In the genomic region with DNA sequence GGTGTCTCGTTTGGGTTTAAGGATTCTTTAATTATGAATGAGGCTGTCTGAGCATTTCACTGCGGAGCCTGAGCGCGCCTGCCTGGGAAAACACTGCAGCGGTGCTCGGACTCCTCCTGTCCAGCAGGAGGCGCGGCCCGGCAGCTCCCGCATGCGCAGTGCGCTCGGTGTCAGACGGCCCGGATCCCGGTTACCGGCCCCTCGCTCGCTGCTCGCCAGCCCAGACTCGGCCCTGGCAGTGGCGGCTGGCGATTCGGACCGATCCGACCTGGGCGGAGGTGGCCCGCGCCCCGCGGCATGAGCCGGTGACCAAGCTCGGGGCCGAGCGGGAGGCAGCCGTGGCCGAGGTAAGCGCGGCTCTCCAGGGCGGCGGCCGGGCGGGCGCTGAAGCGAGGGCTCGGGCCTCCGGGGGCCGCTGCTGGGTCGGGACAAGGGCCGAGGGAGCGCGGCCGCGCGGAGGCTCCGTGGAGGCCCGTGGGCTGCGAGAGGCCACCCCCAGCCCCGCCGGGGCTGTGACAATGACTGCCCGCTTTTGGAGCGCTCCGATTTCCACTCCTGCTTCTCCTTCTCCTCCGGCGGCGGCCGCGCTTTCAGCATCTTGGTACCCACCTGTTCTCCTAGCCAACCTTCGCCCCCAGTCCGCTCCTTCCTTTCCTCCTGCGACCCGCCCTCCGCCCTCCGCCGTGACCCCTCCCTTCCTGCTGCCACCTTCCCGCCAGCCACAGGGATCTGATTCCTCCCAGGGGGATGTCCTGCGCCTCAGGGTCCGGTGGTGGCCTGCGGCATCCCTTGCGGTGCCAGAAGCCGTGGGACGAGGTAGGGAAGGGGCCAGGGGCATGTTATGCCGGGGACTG, we compare ENCODE assay signal across 1 cellular context.
TF ChIP-seq lines count a peak whose summit lies in the region.

TSS of gene EXT2 (plus strand) at position 173 of the 854 bp plus-strand sequence. CDS start 12,035 bp downstream, outside the sequence.

TF ChIP-seq in HepG2, 621 proteins besides CTCF, POLR2A, EP300 and RAD21 (continued from another document and continues in another):
- TF ChIP-seq GMEB2 (CRISPR knock-in tag; IDR thresholded peaks at IDR 0.05; ENCODE audit: low read depth): no peak
- no peak for TF ChIP-seq CREM (IDR thresholded peaks at IDR 0.05)
- TF ChIP-seq CREM (CRISPR knock-in tag; IDR thresholded peaks at IDR 0.05): no peak
- TF ChIP-seq ZBTB43 (CRISPR knock-in tag; conservative IDR thresholded peaks at IDR 0.05): no peak
- TF ChIP-seq, protein P1, sequence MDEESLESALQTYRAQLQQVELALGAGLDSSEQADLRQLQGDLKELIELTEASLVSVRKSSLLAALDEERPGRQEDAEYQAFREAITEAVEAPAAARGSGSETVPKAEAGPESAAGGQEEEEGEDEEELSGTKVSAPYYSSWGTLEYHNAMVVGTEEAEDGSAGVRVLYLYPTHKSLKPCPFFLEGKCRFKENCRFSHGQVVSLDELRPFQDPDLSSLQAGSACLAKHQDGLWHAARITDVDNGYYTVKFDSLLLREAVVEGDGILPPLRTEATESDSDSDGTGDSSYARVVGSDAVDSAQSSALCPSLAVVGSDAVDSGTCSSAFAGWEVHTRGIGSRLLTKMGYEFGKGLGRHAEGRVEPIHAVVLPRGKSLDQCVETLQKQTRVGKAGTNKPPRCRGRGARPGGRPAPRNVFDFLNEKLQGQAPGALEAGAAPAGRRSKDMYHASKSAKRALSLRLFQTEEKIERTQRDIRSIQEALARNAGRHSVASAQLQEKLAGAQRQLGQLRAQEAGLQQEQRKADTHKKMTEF (CRISPR knock-in tag; IDR thresholded peaks at IDR 0.05): peak; percentile 63; the same call in 1 of the 2 replicates
- no peak for TF ChIP-seq ZNF878 (CRISPR knock-in tag; IDR thresholded peaks at IDR 0.05)
- TF ChIP-seq ZNF546 (CRISPR knock-in tag; conservative IDR thresholded peaks at IDR 0.05): 0 out of 2 replicates have a peak, but pooled peaks have one; percentile 12
- TF ChIP-seq REL (CRISPR knock-in tag; conservative IDR thresholded peaks at IDR 0.05): 0 out of 2 replicates have a peak, but pooled peaks have one; percentile 45
- TF ChIP-seq, protein P2, sequence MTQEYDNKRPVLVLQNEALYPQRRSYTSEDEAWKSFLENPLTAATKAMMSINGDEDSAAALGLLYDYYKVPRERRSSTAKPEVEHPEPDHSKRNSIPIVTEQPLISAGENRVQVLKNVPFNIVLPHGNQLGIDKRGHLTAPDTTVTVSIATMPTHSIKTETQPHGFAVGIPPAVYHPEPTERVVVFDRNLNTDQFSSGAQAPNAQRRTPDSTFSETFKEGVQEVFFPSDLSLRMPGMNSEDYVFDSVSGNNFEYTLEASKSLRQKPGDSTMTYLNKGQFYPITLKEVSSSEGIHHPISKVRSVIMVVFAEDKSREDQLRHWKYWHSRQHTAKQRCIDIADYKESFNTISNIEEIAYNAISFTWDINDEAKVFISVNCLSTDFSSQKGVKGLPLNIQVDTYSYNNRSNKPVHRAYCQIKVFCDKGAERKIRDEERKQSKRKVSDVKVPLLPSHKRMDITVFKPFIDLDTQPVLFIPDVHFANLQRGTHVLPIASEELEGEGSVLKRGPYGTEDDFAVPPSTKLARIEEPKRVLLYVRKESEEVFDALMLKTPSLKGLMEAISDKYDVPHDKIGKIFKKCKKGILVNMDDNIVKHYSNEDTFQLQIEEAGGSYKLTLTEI (CRISPR knock-in tag; conservative IDR thresholded peaks at IDR 0.05): no peak
- no peak for TF ChIP-seq AKNA (CRISPR knock-in tag; IDR thresholded peaks at IDR 0.05; ENCODE audit: borderline replicate concordance)
- TF ChIP-seq POGK (CRISPR knock-in tag; conservative IDR thresholded peaks at IDR 0.05): no peak
- TF ChIP-seq NFYB (CRISPR knock-in tag; IDR thresholded peaks at IDR 0.05): no peak
- TF ChIP-seq NFE2L1 (CRISPR knock-in tag; IDR thresholded peaks at IDR 0.05; ENCODE audit: borderline replicate concordance): no peak
- TF ChIP-seq PLSCR1 (CRISPR knock-in tag; IDR thresholded peaks at IDR 0.05; ENCODE audit: borderline replicate concordance): no peak
- TF ChIP-seq PRDM15 (CRISPR knock-in tag; IDR thresholded peaks at IDR 0.05): no peak
- no peak for TF ChIP-seq ESRRA (CRISPR knock-in tag; IDR thresholded peaks at IDR 0.05; ENCODE audit: low read depth)
- TF ChIP-seq ZSCAN5A (CRISPR knock-in tag; IDR thresholded peaks at IDR 0.05; ENCODE audit: borderline replicate concordance): no peak
- no peak for TF ChIP-seq ZHX1 (CRISPR knock-in tag; IDR thresholded peaks at IDR 0.05; ENCODE audit: low read depth)
- TF ChIP-seq RXRA (CRISPR knock-in tag; IDR thresholded peaks at IDR 0.05): no peak
- TF ChIP-seq AGO1 (IDR thresholded peaks at IDR 0.05; ENCODE audit: low read depth, low read length, poor library complexity, severe bottlenecking): peak; percentile 32
- TF ChIP-seq NR0B2 (CRISPR knock-in tag; IDR thresholded peaks at IDR 0.05): no peak
